In genomic region chr14:105061428-105062047, GRCh38 we compare ENCODE assay signal across 9 cellular contexts. TPM values are rescaled to one million over a fixed set of nuclear protein-coding genes. Genes with fewer than 3 reads are reported as not detected.
A peak's percentile ranks its signal among the peaks of the same experiment; 100 is the strongest.
DNase-seq lines count a peak whose midpoint lies in the region; ATAC-seq and TF ChIP-seq lines count a peak whose summit lies in the region.
"Had no signal": no experiment of that assay in that cellular context is flagged by ENCODE, and none has a peak within 500 bp of the region (broad histone marks: within the 10 kb centered on the region; RNA-seq: fewer than 3 reads in every experiment).

No MANE protein-coding gene starts in this region.

- H3K4me3 ChIP-seq in mucosa of descending colon (no peak overlapping the region), uterus (no peak overlapping the region)

- TF ChIP-seq CTCF in mucosa of descending colon (IDR thresholded peaks at IDR 0.05), result no peak
- no peak for TF ChIP-seq CTCF in uterus (IDR thresholded peaks at IDR 0.05)
- TF ChIP-seq CTCF in omental fat pad (IDR thresholded peaks at IDR 0.05), result no peak

- peak overlapping the region; percentile 15 to 36 for H3K27ac ChIP-seq in uterus

- no peaks in the 10 kb centered on the region for H3K9me3 ChIP-seq in mucosa of descending colon
- no peaks in the 10 kb centered on the region for H3K9me3 ChIP-seq in uterus

- DNase-seq in CD1c-positive myeloid dendritic cell (ENCODE audit: extremely low spot score), result peak; percentile 43
- DNase-seq in activated effector memory CD4-positive, alpha-beta T cell treated with Interleukin-2 at 50 U/mL for 16 hours, result peak; percentile 35
- DNase-seq in mucosa of descending colon, result peak; percentile 46 to 82 (median 69)
- no peak for DNase-seq in uterus
- no peak for DNase-seq in NCI-H446 treated with DMSO at 0.1 percent for 48 hours (lab: John Stamatoyannopoulos, UW)
- DNase-seq in omental fat pad (ENCODE audit: low spot score), result no peak
- DNase-seq in NCI-H2107 (lab: John Stamatoyannopoulos, UW), result no peak

- H3K4me1 ChIP-seq in mucosa of descending colon (ENCODE audit: low read depth) (peaks cover 4% of the 10 kb centered on the region), uterus (no peaks in the 10 kb centered on the region)

- no peaks in the 10 kb centered on the region for H3K27me3 ChIP-seq in uterus

- H3K36me3 ChIP-seq in mucosa of descending colon (ENCODE audit: low read depth), result no peaks in the 10 kb centered on the region
- H3K36me3 ChIP-seq in uterus, result no peaks in the 10 kb centered on the region

- intact Hi-C loops in mucosa of descending colon (cut with DNase I, micrococcal nuclease), result no loop called here
- intact Hi-C loops in uterus (cut with DNase I; ENCODE audit: low total_unique reads), result no loop called here

- TF ChIP-seq POLR2A in uterus (IDR thresholded peaks at IDR 0.05), result no peak

- ATAC-seq in HG03135 (IDR thresholded peaks at IDR 0.05; ENCODE audit: unreplicated experiment) (peak; percentile 27), mucosa of descending colon (peak; percentile 31), omental fat pad (ENCODE audit: low FRiP score) (no peak)

RNA-seq across cellular contexts. Expression of gene GPR132, which starts 3.7 kb away (rescaled TPM):
- total RNA-seq in mucosa of descending colon, result 1 to 10 TPM; 1.7 to 4.0 (median 3.1) TPM
- 1 to 10 TPM in 2 of 4 donors, not detected in 2; 1.7 to 3.7 TPM for total RNA-seq in uterus
- 1 to 10 TPM; 2.7 to 9.0 (median 7.6) TPM for total RNA-seq in omental fat pad
- total RNA-seq: fibroblast of villous mesenchyme had no signal

RNA-seq across cellular contexts. Expression of gene CDCA4, which starts 40.7 kb away (rescaled TPM):
- total RNA-seq in mucosa of descending colon (1 to 10 TPM; 4.3 to 8.7 (median 5.6) TPM), uterus (10 to 100 TPM in 2 of 4 donors, 1 to 10 TPM in 2; 2.3 to 43.3 (median 10.3) TPM), omental fat pad (1 to 10 TPM; 5.3 to 8.0 (median 6.4) TPM)

Comparison
In these comparisons a context has a peak if more than half of its experiments do, and no peak if none do; other contexts are left out.
1. DNase-seq: peak in CD1c-positive myeloid dendritic cell (single experiment), activated effector memory CD4-positive, alpha-beta T cell treated with Interleukin-2 at 50 U/mL for 16 hours (single experiment) and mucosa of descending colon (3 of 3); none in uterus (0 of 2), NCI-H446 treated with DMSO at 0.1 percent for 48 hours (single experiment), omental fat pad (single experiment) and NCI-H2107 (single experiment).